Comparison of ENCODE assay signal across 31 cellular contexts in genomic region chr1:57146100-57146499, GRCh38.
"Had no signal": no experiment of that assay in that cellular context is flagged by ENCODE, and none has a peak within 500 bp of the region (broad histone marks: within the 10 kb centered on the region; RNA-seq: fewer than 3 reads in every experiment).

No MANE protein-coding gene starts in this region.

- H3K4me3 Mint-ChIP-seq: dendritic cell treated with granulocyte-macrophage colony-stimulating factor and Interleukin-4, amounts not matched to agents 40 ng/mL and 50 ng/mL, for 4 days; endodermal cell; mesothelial cell of epicardium; naive B cell; natural killer cell treated with Interleukin-12 subunit alpha and Interleukin-12 subunit beta and Interleukin-15 and Interleukin-18, amount 100 ng/mL, for 72 hours; neural crest cell; stimulated activated naive CD8-positive, alpha-beta T cell treated with anti-CD3 and anti-CD28 coated beads, Interleukin-15, amount 100 ng/mL, for 72 hours had no signal

- H3K27ac ChIP-seq: epithelial cell of prostate, esophagus muscularis mucosa, heart right ventricle, left lung, neutrophil, parathyroid adenoma, right lobe of liver, suprapubic skin, transverse colon, vagina had no signal

- H3K9me3 ChIP-seq: esophagus muscularis mucosa, heart right ventricle, left lung, mucosa of descending colon, neutrophil, right lobe of liver, suprapubic skin, transverse colon, vagina had no signal

- H3K4me1 Mint-ChIP-seq: endodermal cell; mesothelial cell of epicardium; naive B cell; neural crest cell; stimulated activated naive CD8-positive, alpha-beta T cell treated with anti-CD3 and anti-CD28 coated beads, Interleukin-15, amount 100 ng/mL, for 72 hours had no signal

- H3K79me2 ChIP-seq: parathyroid adenoma had no signal

- H3K4me2 ChIP-seq: smooth muscle cell had no signal

- H3K36me3 ChIP-seq: esophagus muscularis mucosa, heart right ventricle, left lung, neutrophil, right lobe of liver, suprapubic skin, transverse colon, vagina had no signal

- H3K9ac ChIP-seq: parathyroid adenoma had no signal

- ATAC-seq: heart right ventricle; left cardiac atrium; left lung; mucosa of descending colon; natural killer cell treated with Interleukin-12 subunit alpha and Interleukin-12 subunit beta and Interleukin-15 and Interleukin-18, amount 100 ng/mL, for 72 hours; right lobe of liver; stimulated activated naive CD8-positive, alpha-beta T cell treated with anti-CD3 and anti-CD28 coated beads, Interleukin-15, amount 100 ng/mL, for 72 hours had no signal

- H3K36me3 Mint-ChIP-seq: mesothelial cell of epicardium; naive B cell; natural killer cell treated with Interleukin-12 subunit alpha and Interleukin-12 subunit beta and Interleukin-15 and Interleukin-18, amount 100 ng/mL, for 72 hours had no signal

- H3K27ac Mint-ChIP-seq: dendritic cell treated with granulocyte-macrophage colony-stimulating factor and Interleukin-4, amounts not matched to agents 40 ng/mL and 50 ng/mL, for 4 days; endodermal cell; mesothelial cell of epicardium; naive B cell; natural killer cell treated with Interleukin-12 subunit alpha and Interleukin-12 subunit beta and Interleukin-15 and Interleukin-18, amount 100 ng/mL, for 72 hours; progenitor cell of endocrine pancreas; stimulated activated naive CD8-positive, alpha-beta T cell treated with anti-CD3 and anti-CD28 coated beads, Interleukin-15, amount 100 ng/mL, for 72 hours had no signal

- DNase-seq: effector CD8-positive, alpha-beta T cell; endodermal cell; foreskin melanocyte; glutamatergic neuron; heart right ventricle; hippocampal formation; left cardiac atrium; left lung; mesenchymal stem cell; mucosa of descending colon; naive B cell; right lobe of liver; stimulated activated CD4-positive, alpha-beta T cell treated with anti-CD3 and anti-CD28 coated beads, Interleukin-12 subunit alpha, Interleukin-12 subunit beta, amount 100 ng/mL, for 4 hours; stimulated activated CD4-positive, alpha-beta T cell treated with anti-CD3 and anti-CD28 coated beads, Interleukin-1b, Interleukin-23, amount 100 ng/mL, for 48 hours; stimulated activated CD4-positive, alpha-beta T cell treated with anti-CD3 and anti-CD28 coated beads, Interleukin-4, amount 100 ng/mL, for 1 hour; stimulated activated CD8-positive, alpha-beta memory T cell treated with anti-CD3 and anti-CD28 coated beads, Interleukin-4, amount 100 ng/mL, for 48 hours; stimulated activated naive CD4-positive, alpha-beta T cell; stimulated activated naive CD8-positive, alpha-beta T cell treated with anti-CD3 and anti-CD28 coated beads, Interleukin-15, amount 100 ng/mL, for 72 hours; transverse colon had no signal

- H3K4me1 ChIP-seq: esophagus muscularis mucosa, heart right ventricle, left lung, parathyroid adenoma, right lobe of liver, suprapubic skin, transverse colon, vagina had no signal

- H2AFZ ChIP-seq: parathyroid adenoma had no signal

- H3K4me3 ChIP-seq: esophagus muscularis mucosa, heart right ventricle, left lung, mucosa of descending colon, right lobe of liver, smooth muscle cell, suprapubic skin, transverse colon, vagina had no signal

- H3K27me3 Mint-ChIP-seq: dendritic cell treated with granulocyte-macrophage colony-stimulating factor and Interleukin-4, amounts not matched to agents 40 ng/mL and 50 ng/mL, for 4 days; naive B cell; progenitor cell of endocrine pancreas; stimulated activated naive CD8-positive, alpha-beta T cell treated with anti-CD3 and anti-CD28 coated beads, Interleukin-15, amount 100 ng/mL, for 72 hours had no signal

- H3K27me3 ChIP-seq: esophagus muscularis mucosa, heart right ventricle, left lung, neutrophil, right lobe of liver, suprapubic skin, transverse colon, vagina had no signal

- H3K9me3 Mint-ChIP-seq: dendritic cell treated with granulocyte-macrophage colony-stimulating factor and Interleukin-4, amounts not matched to agents 40 ng/mL and 50 ng/mL, for 4 days; endodermal cell; mesothelial cell of epicardium; naive B cell; natural killer cell treated with Interleukin-12 subunit alpha and Interleukin-12 subunit beta and Interleukin-15 and Interleukin-18, amount 100 ng/mL, for 72 hours; neural crest cell; stimulated activated naive CD8-positive, alpha-beta T cell treated with anti-CD3 and anti-CD28 coated beads, Interleukin-15, amount 100 ng/mL, for 72 hours had no signal
